Comparison of ENCODE assay signal across 8 cellular contexts in the genomic region with DNA sequence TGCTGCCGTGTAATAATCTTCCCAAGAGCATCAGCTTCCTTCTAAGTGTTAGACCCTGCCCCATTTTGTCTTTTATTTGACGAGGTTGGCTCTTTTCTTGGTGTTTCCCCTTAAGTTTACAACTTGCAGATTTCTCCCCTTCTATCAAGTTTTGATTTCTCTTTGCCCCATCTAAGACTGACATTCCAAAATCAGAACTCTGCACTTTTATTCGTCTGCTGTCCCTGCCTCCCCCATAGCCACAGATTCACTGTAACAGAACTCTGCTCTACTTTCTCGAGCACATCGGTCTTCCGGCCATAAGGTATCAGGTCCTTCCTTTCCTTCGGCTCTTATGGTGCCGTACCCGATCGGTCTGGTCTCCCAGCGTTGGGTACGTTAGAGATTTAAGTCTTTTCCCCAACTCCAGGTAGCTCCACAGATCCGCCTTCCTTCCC. TPM values are rescaled to one million over a fixed set of nuclear protein-coding genes. Genes with fewer than 3 reads are reported as not detected.
DNase-seq lines count a peak whose midpoint lies in the region; ATAC-seq and TF ChIP-seq lines count a peak whose summit lies in the region.

No MANE protein-coding gene starts in this region.

- peak overlapping the region; percentile 99 for H3K4me3 Mint-ChIP-seq in activated CD8-positive, alpha-beta memory T cell treated with anti-CD3 and anti-CD28 coated beads, Interleukin-2, amount 10 ng/mL, durations not matched to agents 7 days and 5 days
- peak overlapping the region; percentile 98 for H3K4me3 Mint-ChIP-seq in activated CD8-positive, alpha-beta T cell treated with anti-CD3 and anti-CD28 coated beads, Interleukin-2, amount 10 ng/mL, durations not matched to agents 7 days and 5 days

- TF ChIP-seq POLR2A in heart left ventricle (IDR thresholded peaks at IDR 0.05): no peak

- H3K27me3 ChIP-seq in heart left ventricle: no peaks in the 10 kb centered on the region

- no peaks in the 10 kb centered on the region for H3K9me3 Mint-ChIP-seq in activated CD8-positive, alpha-beta memory T cell treated with anti-CD3 and anti-CD28 coated beads, Interleukin-2, amount 10 ng/mL, durations not matched to agents 7 days and 5 days (ENCODE audit: low read depth)
- peaks cover 7% of the 10 kb centered on the region for H3K9me3 Mint-ChIP-seq in activated CD8-positive, alpha-beta T cell treated with anti-CD3 and anti-CD28 coated beads, Interleukin-2, amount 10 ng/mL, durations not matched to agents 7 days and 5 days (ENCODE audit: insufficient read depth)

- no peak for DNase-seq in activated CD8-positive, alpha-beta memory T cell treated with anti-CD3 and anti-CD28 coated beads, Interleukin-2, amount 10 ng/mL, durations not matched to agents 7 days and 5 days
- DNase-seq in activated CD8-positive, alpha-beta memory T cell treated with anti-CD3 and anti-CD28 coated beads, Interleukin-2, amount 50 U/mL, for 4 hours: no peak
- DNase-seq in activated CD8-positive, alpha-beta T cell treated with anti-CD3 and anti-CD28 coated beads, Interleukin-2, amount 10 ng/mL, durations not matched to agents 7 days and 5 days: no peak
- DNase-seq in heart left ventricle: no peak
- peak; percentile 7 for DNase-seq in retinal pigment epithelial cell (ENCODE audit: low read depth)
- DNase-seq in activated CD4-positive, alpha-beta T cell treated with anti-CD3 and anti-CD28 coated beads, Interleukin-2, amount 50 U/mL, for 48 hours: no peak

- H3K4me1 Mint-ChIP-seq in activated CD8-positive, alpha-beta memory T cell treated with anti-CD3 and anti-CD28 coated beads, Interleukin-2, amount 10 ng/mL, durations not matched to agents 7 days and 5 days: peaks cover 33% of the 10 kb centered on the region
- H3K4me1 Mint-ChIP-seq in activated CD8-positive, alpha-beta T cell treated with anti-CD3 and anti-CD28 coated beads, Interleukin-2, amount 10 ng/mL, durations not matched to agents 7 days and 5 days (ENCODE audit: low read depth): peaks cover 29% of the 10 kb centered on the region

- H3K27ac Mint-ChIP-seq in activated CD8-positive, alpha-beta memory T cell treated with anti-CD3 and anti-CD28 coated beads, Interleukin-2, amount 10 ng/mL, durations not matched to agents 7 days and 5 days: peak overlapping the region; percentile 97
- peak overlapping the region; percentile 99 for H3K27ac Mint-ChIP-seq in activated CD8-positive, alpha-beta T cell treated with anti-CD3 and anti-CD28 coated beads, Interleukin-2, amount 10 ng/mL, durations not matched to agents 7 days and 5 days

- intact Hi-C loops in heart left ventricle (cut with DNase I): no loop called here

- H3K36me3 Mint-ChIP-seq in activated CD8-positive, alpha-beta memory T cell treated with anti-CD3 and anti-CD28 coated beads, Interleukin-2, amount 10 ng/mL, durations not matched to agents 7 days and 5 days: peaks cover 7% of the 10 kb centered on the region
- peaks cover 13% of the 10 kb centered on the region for H3K36me3 Mint-ChIP-seq in activated CD8-positive, alpha-beta T cell treated with anti-CD3 and anti-CD28 coated beads, Interleukin-2, amount 10 ng/mL, durations not matched to agents 7 days and 5 days (ENCODE audit: low read depth)

- TF ChIP-seq CTCF in heart left ventricle (IDR thresholded peaks at IDR 0.05) (no peak), retinal pigment epithelial cell (conservative IDR thresholded peaks at IDR 0.05; ENCODE audit: low read depth, low read length) (no peak)

- peak overlapping the region; percentile 64 to 95 (median 88) for H3K4me3 ChIP-seq in heart left ventricle
- peak overlapping the region; percentile 91 for H3K4me3 ChIP-seq in retinal pigment epithelial cell (ENCODE audit: low read length)

- peak overlapping the region; percentile 63 to 94 (median 90) for H3K27ac ChIP-seq in heart left ventricle

- WGBS in heart left ventricle, 4 donors: 1 to 3% (median 2%) methylated on average over 13 of the region's 13 CpGs

- no peak for ATAC-seq in activated CD8-positive, alpha-beta memory T cell treated with anti-CD3 and anti-CD28 coated beads, Interleukin-2, amount 10 ng/mL, durations not matched to agents 7 days and 5 days
- ATAC-seq in HG03159 (IDR thresholded peaks at IDR 0.05; ENCODE audit: unreplicated experiment) (peak; percentile 6), heart left ventricle (peak; percentile 14 to 43 (median 26)), HG03521 (IDR thresholded peaks at IDR 0.05; ENCODE audit: unreplicated experiment) (no peak)
- peak; percentile 49 for ATAC-seq in activated CD8-positive, alpha-beta T cell treated with anti-CD3 and anti-CD28 coated beads, Interleukin-2, amount 10 ng/mL, durations not matched to agents 7 days and 5 days

- no peaks in the 10 kb centered on the region for H3K9me3 ChIP-seq in heart left ventricle

- CTCF ChIA-PET in activated CD8-positive, alpha-beta memory T cell treated with anti-CD3 and anti-CD28 coated beads, Interleukin-2, amount 10 ng/mL, durations not matched to agents 7 days and 5 days (lab: Charles Lee): interaction anchor here (1.1 to 1.2 kb wide), 2 partner anchors 9 to 31 kb away, joined by 5 read pairs; no protein-coding TSS in a partner anchor
- CTCF ChIA-PET in activated CD8-positive, alpha-beta T cell treated with anti-CD3 and anti-CD28 coated beads, Interleukin-2, amount 10 ng/mL, durations not matched to agents 7 days and 5 days (lab: Charles Lee): interaction anchor here (0.7 to 2.0 kb wide), 3 partner anchors 31 to 213 kb away, joined by 3 to 7 read pairs (median 7); no protein-coding TSS in a partner anchor

- H3K27me3 Mint-ChIP-seq in activated CD8-positive, alpha-beta memory T cell treated with anti-CD3 and anti-CD28 coated beads, Interleukin-2, amount 10 ng/mL, durations not matched to agents 7 days and 5 days: no peaks in the 10 kb centered on the region
- peaks cover 11% of the 10 kb centered on the region for H3K27me3 Mint-ChIP-seq in activated CD8-positive, alpha-beta T cell treated with anti-CD3 and anti-CD28 coated beads, Interleukin-2, amount 10 ng/mL, durations not matched to agents 7 days and 5 days (ENCODE audit: low read depth)

- peaks cover 0 to 57% (median 30%) of the 10 kb centered on the region in 12 donors for H3K4me1 ChIP-seq in heart left ventricle

- H3K36me3 ChIP-seq in heart left ventricle: peaks cover 0 to 10% (median 0%) of the 10 kb centered on the region in 9 donors

- POLR2A ChIA-PET in activated CD8-positive, alpha-beta T cell treated with anti-CD3 and anti-CD28 coated beads, Interleukin-2, amount 10 ng/mL, durations not matched to agents 7 days and 5 days (lab: Charles Lee): interaction anchor here (0.9 to 1.4 kb wide), 3 partner anchors 8 to 10 kb away, joined by 3 to 5 read pairs (median 4); no protein-coding TSS in a partner anchor

RNA-seq across cellular contexts. Expression of gene DCP1B, which starts 0.6 kb away (rescaled TPM):
- total RNA-seq in activated CD8-positive, alpha-beta memory T cell treated with anti-CD3 and anti-CD28 coated beads, Interleukin-2, amount 10 ng/mL, durations not matched to agents 7 days and 5 days: 10 to 100 TPM; 14.2 to 15.2 TPM
- total RNA-seq in activated CD8-positive, alpha-beta T cell treated with anti-CD3 and anti-CD28 coated beads, Interleukin-2, amount 10 ng/mL, durations not matched to agents 7 days and 5 days: 10 to 100 TPM; 12.8 to 13.3 TPM
- total RNA-seq in heart left ventricle: 1 to 10 TPM; 1.4 to 5.4 (median 2.4) TPM
- polyA plus RNA-seq in heart left ventricle: 1 to 10 TPM; 1.3 to 5.7 TPM

RNA-seq across cellular contexts. Expression of gene CACNA1C, which starts 49.1 kb away (rescaled TPM):
- total RNA-seq in activated CD8-positive, alpha-beta memory T cell treated with anti-CD3 and anti-CD28 coated beads, Interleukin-2, amount 10 ng/mL, durations not matched to agents 7 days and 5 days: under 1 TPM; 0.14 to 0.26 TPM
- under 1 TPM; 0.08 TPM for total RNA-seq in activated CD8-positive, alpha-beta T cell treated with anti-CD3 and anti-CD28 coated beads, Interleukin-2, amount 10 ng/mL, durations not matched to agents 7 days and 5 days
- total RNA-seq in heart left ventricle: 100 to 1,000 TPM in 8 of 9 donors, 10 to 100 TPM in 1; 77.6 to 196 (median 165) TPM
- 10 to 100 TPM; 41.9 to 68.2 TPM for polyA plus RNA-seq in heart left ventricle

Comparison
In these comparisons a context has a peak if more than half of its experiments do, and no peak if none do; other contexts are left out.
1. ATAC-seq: peak in HG03159 (single experiment), activated CD8-positive, alpha-beta T cell treated with anti-CD3 and anti-CD28 coated beads, Interleukin-2, amount 10 ng/mL, durations not matched to agents 7 days and 5 days (single experiment) and heart left ventricle (4 of 4); none in activated CD8-positive, alpha-beta memory T cell treated with anti-CD3 and anti-CD28 coated beads, Interleukin-2, amount 10 ng/mL, durations not matched to agents 7 days and 5 days (single experiment) and HG03521 (single experiment).
2. RNA of gene CACNA1C, which starts 49.1 kb away (total RNA-seq): 77.6 to 196 TPM in heart left ventricle; 0.14 to 0.26 TPM in activated CD8-positive, alpha-beta memory T cell treated with anti-CD3 and anti-CD28 coated beads, Interleukin-2, amount 10 ng/mL, durations not matched to agents 7 days and 5 days and 0.08 TPM in activated CD8-positive, alpha-beta T cell treated with anti-CD3 and anti-CD28 coated beads, Interleukin-2, amount 10 ng/mL, durations not matched to agents 7 days and 5 days; every median in the first group is over 10 times any median in the second.